In the genomic region with DNA sequence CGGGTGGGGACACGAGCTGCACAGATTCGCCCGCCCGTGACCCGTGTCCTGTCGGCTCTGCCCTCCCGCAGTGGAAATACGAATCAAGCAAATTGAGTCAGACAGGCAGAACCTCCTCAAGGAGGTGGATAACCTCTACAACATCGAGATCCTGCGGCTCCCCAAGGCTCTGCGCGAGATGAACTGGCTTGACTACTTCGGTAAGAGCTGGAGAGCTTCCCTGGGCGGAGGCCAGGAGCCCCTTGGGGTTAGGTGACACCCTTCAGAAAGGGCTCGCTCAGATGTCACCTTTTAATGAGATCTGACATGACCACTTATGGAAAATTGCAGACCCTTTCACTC, we compare ENCODE assay signal across 2 cellular contexts.
TF ChIP-seq lines count a peak whose summit lies in the region.

No MANE protein-coding gene starts in this region.

TF ChIP-seq in SK-N-SH, 30 proteins besides CTCF, POLR2A, EP300 and RAD21 (continued from another document):
- TF ChIP-seq, protein P1, sequence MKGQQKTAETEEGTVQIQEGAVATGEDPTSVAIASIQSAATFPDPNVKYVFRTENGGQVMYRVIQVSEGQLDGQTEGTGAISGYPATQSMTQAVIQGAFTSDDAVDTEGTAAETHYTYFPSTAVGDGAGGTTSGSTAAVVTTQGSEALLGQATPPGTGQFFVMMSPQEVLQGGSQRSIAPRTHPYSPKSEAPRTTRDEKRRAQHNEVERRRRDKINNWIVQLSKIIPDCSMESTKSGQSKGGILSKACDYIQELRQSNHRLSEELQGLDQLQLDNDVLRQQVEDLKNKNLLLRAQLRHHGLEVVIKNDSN (IDR thresholded peaks at IDR 0.05; ENCODE audit: borderline replicate concordance, low read depth) = no peak
- TF ChIP-seq RCOR1 (IDR thresholded peaks at IDR 0.05; ENCODE audit: low read length) (no peak), TAF1 (IDR thresholded peaks at IDR 0.05; ENCODE audit: borderline replicate concordance, low read depth, low read length) (no peak)

TF ChIP-seq in SK-N-SH treated with all-trans-retinoic acid at 6 μM for 48 hours, 23 proteins besides CTCF, POLR2A, EP300 and RAD21 (continued from another document):
- TF ChIP-seq, protein P2, sequence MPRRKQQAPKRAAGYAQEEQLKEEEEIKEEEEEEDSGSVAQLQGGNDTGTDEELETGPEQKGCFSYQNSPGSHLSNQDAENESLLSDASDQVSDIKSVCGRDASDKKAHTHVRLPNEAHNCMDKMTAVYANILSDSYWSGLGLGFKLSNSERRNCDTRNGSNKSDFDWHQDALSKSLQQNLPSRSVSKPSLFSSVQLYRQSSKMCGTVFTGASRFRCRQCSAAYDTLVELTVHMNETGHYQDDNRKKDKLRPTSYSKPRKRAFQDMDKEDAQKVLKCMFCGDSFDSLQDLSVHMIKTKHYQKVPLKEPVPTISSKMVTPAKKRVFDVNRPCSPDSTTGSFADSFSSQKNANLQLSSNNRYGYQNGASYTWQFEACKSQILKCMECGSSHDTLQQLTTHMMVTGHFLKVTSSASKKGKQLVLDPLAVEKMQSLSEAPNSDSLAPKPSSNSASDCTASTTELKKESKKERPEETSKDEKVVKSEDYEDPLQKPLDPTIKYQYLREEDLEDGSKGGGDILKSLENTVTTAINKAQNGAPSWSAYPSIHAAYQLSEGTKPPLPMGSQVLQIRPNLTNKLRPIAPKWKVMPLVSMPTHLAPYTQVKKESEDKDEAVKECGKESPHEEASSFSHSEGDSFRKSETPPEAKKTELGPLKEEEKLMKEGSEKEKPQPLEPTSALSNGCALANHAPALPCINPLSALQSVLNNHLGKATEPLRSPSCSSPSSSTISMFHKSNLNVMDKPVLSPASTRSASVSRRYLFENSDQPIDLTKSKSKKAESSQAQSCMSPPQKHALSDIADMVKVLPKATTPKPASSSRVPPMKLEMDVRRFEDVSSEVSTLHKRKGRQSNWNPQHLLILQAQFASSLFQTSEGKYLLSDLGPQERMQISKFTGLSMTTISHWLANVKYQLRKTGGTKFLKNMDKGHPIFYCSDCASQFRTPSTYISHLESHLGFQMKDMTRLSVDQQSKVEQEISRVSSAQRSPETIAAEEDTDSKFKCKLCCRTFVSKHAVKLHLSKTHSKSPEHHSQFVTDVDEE (CRISPR knock-in tag; IDR thresholded peaks at IDR 0.05) = no peak
